In genomic region chr3:159859424-159859823, GRCh38 we compare ENCODE assay signal across 23 cellular contexts. TPM values are rescaled to one million over a fixed set of nuclear protein-coding genes. Genes with fewer than 3 reads are reported as not detected.
DNase-seq lines count a peak whose midpoint lies in the region; ATAC-seq, FAIRE-seq and TF ChIP-seq lines count a peak whose summit lies in the region.
"Had no signal": no experiment of that assay in that cellular context is flagged by ENCODE, and none has a peak within 500 bp of the region (broad histone marks: within the 10 kb centered on the region; RNA-seq: fewer than 3 reads in every experiment).

No MANE protein-coding gene starts in this region.

- H3K4me3 ChIP-seq in heart left ventricle (no peak overlapping the region), endothelial cell of umbilical vein (replicated peaks in 1 of 3; ENCODE audit: insufficient read depth in 1 of 3, low read depth in 1 of 3, low read length in 3 of 3) (no peak overlapping the region)
- H3K4me3 ChIP-seq: gastroesophageal sphincter, spleen, uterus had no signal

- H3K9me1 ChIP-seq in endothelial cell of umbilical vein (replicated peaks; ENCODE audit: control insufficient read depth, extremely low read depth, insufficient read depth, low read length): no peaks in the 10 kb centered on the region

- no peak for ATAC-seq in heart left ventricle
- ATAC-seq in left ventricle myocardium superior: no peak
- ATAC-seq in HG03521 (IDR thresholded peaks at IDR 0.05; ENCODE audit: unreplicated experiment): no peak
- ATAC-seq in HG02763 (IDR thresholded peaks at IDR 0.05; ENCODE audit: unreplicated experiment): no peak
- ATAC-seq: activated CD8-positive, alpha-beta T cell treated with anti-CD3 and anti-CD28 coated beads, Interleukin-2, amount 10 ng/mL, durations not matched to agents 7 days and 5 days; activated naive CD8-positive, alpha-beta T cell treated with anti-CD3 and anti-CD28 coated beads, Interleukin-2, amount 50 U/mL, for 24 hours; gastroesophageal sphincter; natural killer cell; stimulated activated naive CD8-positive, alpha-beta T cell treated with anti-CD3 and anti-CD28 coated beads, Interleukin-15, Interleukin-2, amounts not matched to agents 100 U/mL and 50 U/mL, for 24 hours; WTC11 had no signal

- DNase-seq in heart left ventricle (no peak), left ventricle myocardium superior (no peak), NCI-H524 treated with DMSO at 0.1 percent for 48 hours (lab: John Stamatoyannopoulos, UW) (peak; percentile 90), endothelial cell of umbilical vein (ENCODE audit: low read depth, low spot score) (no peak), substantia nigra (lab: John Stamatoyannopoulos, UW) (no peak), AG08396 (ENCODE audit: low spot score) (no peak)
- DNase-seq: ACHN; activated CD8-positive, alpha-beta T cell treated with anti-CD3 and anti-CD28 coated beads, Interleukin-2, amount 10 ng/mL, durations not matched to agents 7 days and 5 days; activated naive CD8-positive, alpha-beta T cell treated with anti-CD3 and anti-CD28 coated beads, Interleukin-2, amount 50 U/mL, for 24 hours; GF-D8; GOT3; natural killer cell; NCI-H187; RPMI8226; spleen; stimulated activated naive CD8-positive, alpha-beta T cell treated with anti-CD3 and anti-CD28 coated beads, Interleukin-15, Interleukin-2, amounts not matched to agents 100 U/mL and 50 U/mL, for 24 hours; uterus had no signal

- POLR2A ChIA-PET in endothelial cell of umbilical vein (lab: Charles Lee): interaction anchor here (0.6 to 1.3 kb wide), 2 partner anchors 8 to 13 kb away, joined by 3 read pairs; no protein-coding TSS in a partner anchor

- no peak overlapping the region for H2AFZ ChIP-seq in endothelial cell of umbilical vein (ENCODE audit: low read depth, low read length)

- H4K20me1 ChIP-seq in endothelial cell of umbilical vein (replicated peaks; ENCODE audit: control insufficient read depth, extremely low read depth, insufficient read depth, low read length): no peaks in the 10 kb centered on the region

- no peak for FAIRE-seq in endothelial cell of umbilical vein (lab: Jason Lieb, UNC)
- FAIRE-seq: endometrium had no signal

- H3K9me3 ChIP-seq in heart left ventricle (no peaks in the 10 kb centered on the region), endothelial cell of umbilical vein (replicated peaks; ENCODE audit: control insufficient read depth, insufficient read depth, low read length) (no peaks in the 10 kb centered on the region)
- H3K9me3 ChIP-seq: gastroesophageal sphincter, spleen, uterus had no signal

- no TSS peak for BruUV-seq in endothelial cell of umbilical vein (replicated peaks; lab: Mats Ljungman, UMichigan)

- H3K4me2 ChIP-seq in endothelial cell of umbilical vein (ENCODE audit: insufficient read depth, low read length): no peak overlapping the region

- H3K27me3 ChIP-seq in heart left ventricle (no peaks in the 10 kb centered on the region), endothelial cell of umbilical vein (ENCODE audit: control insufficient read depth in 2 of 2, insufficient read depth in 2 of 2, low read length in 2 of 2) (no peaks in the 10 kb centered on the region)
- H3K27me3 ChIP-seq: gastroesophageal sphincter, spleen, uterus had no signal

- dilution Hi-C loops in endothelial cell of umbilical vein (cut with MboI; ENCODE audit: extremely low pct_ligation_motif_present, low sequenced_read_pairs): no loop called here

- intact Hi-C loops in heart left ventricle (cut with DNase I) (loop anchor here in 1 of 10 donors (10.0 kb wide), 1 partner anchor 95 kb away; no protein-coding TSS in a partner anchor), left ventricle myocardium superior (cut with micrococcal nuclease) (no loop called here), endothelial cell of umbilical vein (cut with micrococcal nuclease) (loop anchor here (10.0 kb wide), 1 partner anchor 545 kb away; no protein-coding TSS in a partner anchor)

- H3K9ac ChIP-seq in endothelial cell of umbilical vein (replicated peaks; ENCODE audit: extremely low read depth, insufficient read depth, low read length): no peak overlapping the region

- CTCF ChIA-PET in endothelial cell of umbilical vein (lab: Charles Lee): interaction anchor here (1.6 to 9.7 kb wide), 2 partner anchors 24 to 31 kb away, joined by 5 to 74 read pairs; no protein-coding TSS in a partner anchor

- peaks cover 69% of the 10 kb centered on the region for H3K79me2 ChIP-seq in endothelial cell of umbilical vein (ENCODE audit: control insufficient read depth, insufficient read depth, low read length)

- TF ChIP-seq CTCF in heart left ventricle (IDR thresholded peaks at IDR 0.05) (no peak), endothelial cell of umbilical vein (IDR thresholded peaks at IDR 0.05; ENCODE audit: extremely low read depth in 1 of 2, insufficient read depth in 1 of 2, low read depth in 1 of 2, low read length in 2 of 2) (no peak)

- WGBS in heart left ventricle, 4 donors: 50 to 73% (median 57%) methylated on average over 3 of the region's 3 CpGs

- TF ChIP-seq POLR2A in heart left ventricle (IDR thresholded peaks at IDR 0.05) (no peak), endothelial cell of umbilical vein (IDR thresholded peaks at IDR 0.05; ENCODE audit: low read depth, low read length) (peak; percentile 5)

- H3K4me1 ChIP-seq in heart left ventricle (peaks cover 13 to 96% (median 69%) of the 10 kb centered on the region in 12 donors), endothelial cell of umbilical vein (ENCODE audit: control insufficient read depth, extremely low read depth, insufficient read depth, low read length) (peaks cover 73% of the 10 kb centered on the region)
- H3K4me1 ChIP-seq: uterus had no signal

- H3K36me3 ChIP-seq in heart left ventricle (no peaks in the 10 kb centered on the region), endothelial cell of umbilical vein (ENCODE audit: control insufficient read depth in 2 of 2, extremely low read depth in 1 of 2, insufficient read depth in 2 of 2, low read length in 2 of 2) (no peaks in the 10 kb centered on the region)
- H3K36me3 ChIP-seq: gastroesophageal sphincter, spleen, uterus had no signal

- H3K27ac ChIP-seq in heart left ventricle (peak overlapping the region in 11 of 12 donors; percentile 81 to 93 (median 88)), endothelial cell of umbilical vein (ENCODE audit: insufficient read depth, low read depth, low read length) (no peak overlapping the region), substantia nigra (ENCODE audit: low read depth, low read length, poor library complexity, severe bottlenecking) (peak overlapping the region; percentile 50)
- H3K27ac ChIP-seq: spleen, uterus had no signal

TF ChIP-seq in endothelial cell of umbilical vein, 7 proteins besides CTCF, POLR2A, EP300 and RAD21:
- TF ChIP-seq POLR2AphosphoS5 (IDR thresholded peaks at IDR 0.05; ENCODE audit: insufficient read depth, low read depth, low read length) (no peak), GATA2 (IDR thresholded peaks at IDR 0.05; ENCODE audit: insufficient read depth, insufficient read length, low read depth, low read length) (no peak), JUN (IDR thresholded peaks at IDR 0.05; ENCODE audit: borderline replicate concordance, insufficient read depth, insufficient read length, low read depth) (no peak), EZH2 (IDR thresholded peaks at IDR 0.05; ENCODE audit: borderline replicate concordance, low read depth, low read length, severe bottlenecking) (no peak), MYC (IDR thresholded peaks at IDR 0.05; ENCODE audit: low read depth, low read length) (no peak), FOS (IDR thresholded peaks at IDR 0.05; ENCODE audit: borderline replicate concordance, insufficient read depth, low read length) (no peak), MAX (IDR thresholded peaks at IDR 0.05; ENCODE audit: insufficient read depth, insufficient read length) (no peak)
TF ChIP-seq in endothelial cell of umbilical vein: peak in this region for 0.

RNA-seq across cellular contexts. Expression of gene SCHIP1, which starts 19.8 kb away (rescaled TPM):
- total RNA-seq in heart left ventricle: 100 to 1,000 TPM in 1 of 9 donors, 10 to 100 TPM in 8; 38.8 to 137 (median 49.9) TPM
- polyA plus RNA-seq in heart left ventricle: 100 to 1,000 TPM in 1 of 2 donors, 10 to 100 TPM in 1; 23.8 to 100 TPM
- 56.3 TPM for total RNA-seq in left ventricle myocardium superior
- 23.1 and 34.5 TPM in 2 replicates for total RNA-seq in endothelial cell of umbilical vein
- polyA plus RNA-seq in endothelial cell of umbilical vein: 9.4 and 16.9 TPM in 2 replicates
- 17.9 and 20.5 TPM in 2 replicates for polyA plus RNA-seq in endothelial cell of umbilical vein (2011; cell fraction: cytosol; rRNA removed)
- polyA plus RNA-seq in endothelial cell of umbilical vein (2011; cell fraction: nucleus; rRNA removed): 44.2 and 53.9 TPM in 2 replicates
- 15.5 and 20.4 TPM in 2 replicates for polyA plus RNA-seq in endothelial cell of umbilical vein (2012)
- 19.9 and 28.8 TPM in 2 replicates for polyA minus RNA-seq in endothelial cell of umbilical vein
- not detected for polyA minus RNA-seq in endothelial cell of umbilical vein (2011; cell fraction: cytosol; rRNA and poly(A)+ RNA removed)
- 48.3 and 71.4 TPM in 2 replicates for polyA minus RNA-seq in endothelial cell of umbilical vein (2011; cell fraction: nucleus; rRNA and poly(A)+ RNA removed)
- total RNA-seq: activated CD8-positive, alpha-beta T cell treated with anti-CD3 and anti-CD28 coated beads, Interleukin-2, amount 10 ng/mL, durations not matched to agents 7 days and 5 days; activated T-helper 1 cell treated with anti-CD3 and anti-CD28 coated beads, Interleukin-12 subunit alpha, Interleukin-12 subunit beta, Interleukin-2, Interleukin-4 antibody, amounts not matched to agents 30 ng/mL and 10 ng/mL and 1 ng/mL, durations not matched to agents 14 hours and 24 hours and 36 hours; natural killer cell had no signal
